Comparison of ENCODE assay signal across 3 cellular contexts in genomic region chr3:125931355-125931880, GRCh38. TPM values are rescaled to one million over a fixed set of nuclear protein-coding genes. Genes with fewer than 3 reads are reported as not detected.
"Had no signal": no experiment of that assay in that cellular context is flagged by ENCODE, and none has a peak within 500 bp of the region (broad histone marks: within the 10 kb centered on the region; RNA-seq: fewer than 3 reads in every experiment).

No MANE protein-coding gene starts in this region.

RNA-seq across cellular contexts. Expression of gene ROPN1B, which starts 37.6 kb away (rescaled TPM):
- total RNA-seq: GM23248, H7 had no signal
- polyA plus RNA-seq: GM23248, IgD-negative memory B cell had no signal
